34 cellular contexts compared by ENCODE assay signal in the genomic region with DNA sequence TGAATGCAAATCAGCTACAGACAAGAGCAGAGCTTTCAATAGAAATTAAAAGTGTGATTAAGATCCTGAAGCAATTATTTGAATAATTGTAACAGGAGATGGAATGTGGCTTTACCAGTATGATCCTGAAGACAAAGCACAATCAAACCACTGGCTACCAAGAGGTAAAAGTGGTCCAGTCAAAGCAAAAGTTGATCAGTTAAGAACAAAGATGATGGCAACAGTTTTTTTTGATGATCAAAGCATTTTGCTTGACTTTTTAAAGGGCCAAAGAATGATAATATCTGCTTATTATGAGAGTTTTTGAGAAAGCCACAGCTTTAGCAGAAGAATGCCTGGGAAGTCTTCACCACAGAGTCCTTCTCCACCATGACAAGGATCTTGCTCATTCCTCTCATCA.
"Had no signal": no experiment of that assay in that cellular context is flagged by ENCODE, and none has a peak within 500 bp of the region (broad histone marks: within the 10 kb centered on the region; RNA-seq: fewer than 3 reads in every experiment).

No MANE protein-coding gene starts in this region.

- DNase-seq: activated B cell treated with CpG ODN at 0.5 μM for 24 hours; activated CD4-positive, alpha-beta memory T cell treated with anti-CD3 and anti-CD28 coated beads for 36 hours; activated CD4-positive, alpha-beta T cell treated with anti-CD3 and anti-CD28 coated beads for 36 hours; activated CD4-positive, alpha-beta T cell treated with anti-CD3 and anti-CD28 coated beads, Interleukin-2, amount 10 ng/mL, durations not matched to agents 24 days and 14 days; activated CD8-positive, alpha-beta memory T cell treated with anti-CD3 and anti-CD28 coated beads, Interleukin-2, amount 10 ng/mL, durations not matched to agents 7 days and 5 days; activated CD8-positive, alpha-beta memory T cell treated with anti-CD3 and anti-CD28 coated beads, Interleukin-2, amount 50 U/mL, for 4 hours; activated CD8-positive, alpha-beta T cell treated with anti-CD3 and anti-CD28 coated beads, Interleukin-2, amount 10 ng/mL, durations not matched to agents 7 days and 5 days; activated effector memory CD4-positive, alpha-beta T cell treated with anti-CD3 and anti-CD28 coated beads, Interleukin-2, amount 50 U/mL, for 16 hours; activated naive CD4-positive, alpha-beta T cell treated with anti-CD3 and anti-CD28 coated beads for 36 hours; activated naive CD8-positive, alpha-beta T cell treated with anti-CD3 and anti-CD28 coated beads for 36 hours; activated naive CD8-positive, alpha-beta T cell treated with anti-CD3 and anti-CD28 coated beads, Interleukin-2, amount 50 U/mL, for 24 hours; activated T-cell treated with anti-CD3 and anti-CD28 coated beads, Interleukin-2, amount 50 U/mL, for 1 hour; activated T-cell treated with anti-CD3 and anti-CD28 coated beads, Interleukin-2, amount 50 U/mL, for 48 hours; adrenal gland; amygdala; aorta; body of pancreas; central memory CD4-positive, alpha-beta T cell; cerebellar nuclear complex; colonic mucosa; effector CD8-positive, alpha-beta T cell; foreskin fibroblast; gastrocnemius medialis; glutamatergic neuron; heart right ventricle; T1000; WERI-Rb-1 had no signal

- H3K27ac Mint-ChIP-seq: activated B cell treated with CpG ODN at 0.5 μM for 24 hours; activated CD4-positive, alpha-beta memory T cell treated with anti-CD3 and anti-CD28 coated beads for 36 hours; activated CD4-positive, alpha-beta T cell treated with anti-CD3 and anti-CD28 coated beads for 36 hours; activated CD4-positive, alpha-beta T cell treated with anti-CD3 and anti-CD28 coated beads, Interleukin-2, amount 10 ng/mL, durations not matched to agents 24 days and 14 days; activated CD8-positive, alpha-beta memory T cell treated with anti-CD3 and anti-CD28 coated beads, Interleukin-2, amount 10 ng/mL, durations not matched to agents 7 days and 5 days; activated CD8-positive, alpha-beta T cell treated with anti-CD3 and anti-CD28 coated beads, Interleukin-2, amount 10 ng/mL, durations not matched to agents 7 days and 5 days; activated naive CD4-positive, alpha-beta T cell treated with anti-CD3 and anti-CD28 coated beads for 36 hours; activated naive CD4-positive, alpha-beta T cell treated with anti-CD3 and anti-CD28 coated beads, Interleukin-2, amount 50 U/mL, for 24 hours; activated naive CD8-positive, alpha-beta T cell treated with anti-CD3 and anti-CD28 coated beads for 36 hours; activated naive CD8-positive, alpha-beta T cell treated with anti-CD3 and anti-CD28 coated beads, Interleukin-2, amount 50 U/mL, for 24 hours; activated T-helper 1 cell treated with anti-CD3 and anti-CD28 coated beads, Interleukin-12 subunit alpha, Interleukin-12 subunit beta, Interleukin-2, Interleukin-4 antibody, amounts not matched to agents 30 ng/mL and 10 ng/mL and 1 ng/mL, durations not matched to agents 14 hours and 24 hours and 36 hours; activated T-helper 2 cell treated with anti-CD3 and anti-CD28 coated beads, Interferon-gamma antibody, Interleukin-2, Interleukin-4, amounts not matched to agents 10 μg/mL and 5 μg/mL and 100 μg/mL, durations not matched to agents 14 hours and 24 hours and 36 hours; T-helper 1 cell treated with Interleukin-12 subunit alpha and Interleukin-12 subunit beta and Interleukin-4 antibody, amounts not matched to agents 30 μg/mL and 1 μg/mL, for 36 hours had no signal

- H3K36me3 Mint-ChIP-seq: activated CD4-positive, alpha-beta memory T cell treated with anti-CD3 and anti-CD28 coated beads for 36 hours; activated CD8-positive, alpha-beta memory T cell treated with anti-CD3 and anti-CD28 coated beads, Interleukin-2, amount 10 ng/mL, durations not matched to agents 7 days and 5 days; activated naive CD4-positive, alpha-beta T cell treated with anti-CD3 and anti-CD28 coated beads, Interleukin-2, amount 50 U/mL, for 24 hours; activated naive CD8-positive, alpha-beta T cell treated with anti-CD3 and anti-CD28 coated beads for 36 hours had no signal

- H3K9me3 Mint-ChIP-seq: activated B cell treated with CpG ODN at 0.5 μM for 24 hours; activated CD4-positive, alpha-beta T cell treated with anti-CD3 and anti-CD28 coated beads, Interleukin-2, amount 10 ng/mL, durations not matched to agents 24 days and 14 days; activated naive CD4-positive, alpha-beta T cell treated with anti-CD3 and anti-CD28 coated beads for 36 hours; activated naive CD8-positive, alpha-beta T cell treated with anti-CD3 and anti-CD28 coated beads, Interleukin-2, amount 50 U/mL, for 24 hours; activated T-helper 2 cell treated with anti-CD3 and anti-CD28 coated beads, Interferon-gamma antibody, Interleukin-2, Interleukin-4, amounts not matched to agents 10 μg/mL and 5 μg/mL and 100 μg/mL, durations not matched to agents 14 hours and 24 hours and 36 hours; T-helper 1 cell treated with Interleukin-12 subunit alpha and Interleukin-12 subunit beta and Interleukin-4 antibody, amounts not matched to agents 30 μg/mL and 1 μg/mL, for 36 hours had no signal

- FAIRE-seq: endometrium had no signal

- H3K79me2 ChIP-seq: hepatocyte had no signal

- H3K36me3 ChIP-seq: adrenal gland, cardiac muscle cell, colonic mucosa, gastrocnemius medialis, heart right ventricle, WERI-Rb-1 had no signal

- H3K4me3 Mint-ChIP-seq: activated B cell treated with CpG ODN at 0.5 μM for 24 hours; activated CD4-positive, alpha-beta memory T cell treated with anti-CD3 and anti-CD28 coated beads for 36 hours; activated CD4-positive, alpha-beta T cell treated with anti-CD3 and anti-CD28 coated beads for 36 hours; activated CD4-positive, alpha-beta T cell treated with anti-CD3 and anti-CD28 coated beads, Interleukin-2, amount 10 ng/mL, durations not matched to agents 24 days and 14 days; activated CD8-positive, alpha-beta memory T cell treated with anti-CD3 and anti-CD28 coated beads, Interleukin-2, amount 10 ng/mL, durations not matched to agents 7 days and 5 days; activated CD8-positive, alpha-beta T cell treated with anti-CD3 and anti-CD28 coated beads, Interleukin-2, amount 10 ng/mL, durations not matched to agents 7 days and 5 days; activated naive CD4-positive, alpha-beta T cell treated with anti-CD3 and anti-CD28 coated beads for 36 hours; activated naive CD4-positive, alpha-beta T cell treated with anti-CD3 and anti-CD28 coated beads, Interleukin-2, amount 50 U/mL, for 24 hours; activated naive CD8-positive, alpha-beta T cell treated with anti-CD3 and anti-CD28 coated beads for 36 hours; activated naive CD8-positive, alpha-beta T cell treated with anti-CD3 and anti-CD28 coated beads, Interleukin-2, amount 50 U/mL, for 24 hours; activated T-helper 1 cell treated with anti-CD3 and anti-CD28 coated beads, Interleukin-12 subunit alpha, Interleukin-12 subunit beta, Interleukin-2, Interleukin-4 antibody, amounts not matched to agents 30 ng/mL and 10 ng/mL and 1 ng/mL, durations not matched to agents 14 hours and 24 hours and 36 hours; T-helper 1 cell treated with Interleukin-12 subunit alpha and Interleukin-12 subunit beta and Interleukin-4 antibody, amounts not matched to agents 30 μg/mL and 1 μg/mL, for 36 hours had no signal

- H2AFZ ChIP-seq: hepatocyte had no signal

- H3K4me1 Mint-ChIP-seq: activated B cell treated with CpG ODN at 0.5 μM for 24 hours; activated CD4-positive, alpha-beta T cell treated with anti-CD3 and anti-CD28 coated beads for 36 hours; activated CD4-positive, alpha-beta T cell treated with anti-CD3 and anti-CD28 coated beads, Interleukin-2, amount 10 ng/mL, durations not matched to agents 24 days and 14 days; activated CD8-positive, alpha-beta memory T cell treated with anti-CD3 and anti-CD28 coated beads, Interleukin-2, amount 10 ng/mL, durations not matched to agents 7 days and 5 days; activated naive CD4-positive, alpha-beta T cell treated with anti-CD3 and anti-CD28 coated beads, Interleukin-2, amount 50 U/mL, for 24 hours; activated naive CD8-positive, alpha-beta T cell treated with anti-CD3 and anti-CD28 coated beads for 36 hours; activated naive CD8-positive, alpha-beta T cell treated with anti-CD3 and anti-CD28 coated beads, Interleukin-2, amount 50 U/mL, for 24 hours had no signal

- H3K27me3 ChIP-seq: adrenal gland, body of pancreas, cardiac muscle cell, colonic mucosa, gastrocnemius medialis, heart right ventricle, hepatocyte had no signal

- H3K4me3 ChIP-seq: adrenal gland, body of pancreas, cardiac muscle cell, colonic mucosa, gastrocnemius medialis, heart right ventricle, hepatocyte had no signal

- H3K4me1 ChIP-seq: adrenal gland, body of pancreas, colonic mucosa had no signal

- H3K27me3 Mint-ChIP-seq: activated B cell treated with CpG ODN at 0.5 μM for 24 hours; activated CD4-positive, alpha-beta memory T cell treated with anti-CD3 and anti-CD28 coated beads for 36 hours; activated CD4-positive, alpha-beta T cell treated with anti-CD3 and anti-CD28 coated beads for 36 hours; activated CD4-positive, alpha-beta T cell treated with anti-CD3 and anti-CD28 coated beads, Interleukin-2, amount 10 ng/mL, durations not matched to agents 24 days and 14 days; activated CD8-positive, alpha-beta memory T cell treated with anti-CD3 and anti-CD28 coated beads, Interleukin-2, amount 10 ng/mL, durations not matched to agents 7 days and 5 days; activated naive CD4-positive, alpha-beta T cell treated with anti-CD3 and anti-CD28 coated beads, Interleukin-2, amount 50 U/mL, for 24 hours; activated naive CD8-positive, alpha-beta T cell treated with anti-CD3 and anti-CD28 coated beads for 36 hours; activated naive CD8-positive, alpha-beta T cell treated with anti-CD3 and anti-CD28 coated beads, Interleukin-2, amount 50 U/mL, for 24 hours had no signal

- H3K4me2 ChIP-seq: hepatocyte had no signal

- H3K9me3 ChIP-seq: adrenal gland, body of pancreas, colonic mucosa, gastrocnemius medialis had no signal

- H3K27ac ChIP-seq: adrenal gland, body of pancreas, cardiac muscle cell, colonic mucosa, gastrocnemius medialis, heart right ventricle, hepatocyte, WERI-Rb-1 had no signal
